1 cellular context compared by ENCODE assay signal in genomic region chr19:39140195-39140516, GRCh38.
TF ChIP-seq lines count a peak whose summit lies in the region.

No MANE protein-coding gene starts in this region.

TF ChIP-seq in HEK293, 187 proteins besides CTCF, POLR2A, EP300 and RAD21 (continued from another document):
- no peak for TF ChIP-seq ZSCAN5A (tag by site-specific recombination; IDR thresholded peaks at IDR 0.05)
